Comparison of ENCODE assay signal across 23 cellular contexts in genomic region chr10:93299606-93300353, GRCh38.
A peak's percentile ranks its signal among the peaks of the same experiment; 100 is the strongest.
DNase-seq lines count a peak whose midpoint lies in the region; ATAC-seq and TF ChIP-seq lines count a peak whose summit lies in the region.
"Had no signal": no experiment of that assay in that cellular context is flagged by ENCODE, and none has a peak within 500 bp of the region (broad histone marks: within the 10 kb centered on the region; RNA-seq: fewer than 3 reads in every experiment).

No MANE protein-coding gene starts in this region.

- TF ChIP-seq CTCF in AG09309 (IDR thresholded peaks at IDR 0.05; ENCODE audit: control insufficient read depth, insufficient read depth, low read depth, low read length, missing control alignments) (no peak), endodermal cell (conservative IDR thresholded peaks at IDR 0.05) (no peak), neural cell (IDR thresholded peaks at IDR 0.05; ENCODE audit: poor library complexity, severe bottlenecking) (no peak), Calu3 (IDR thresholded peaks at IDR 0.05; ENCODE audit: unreplicated experiment) (no peak), gastroesophageal sphincter (IDR thresholded peaks at IDR 0.05) (no peak)

- H3K27me3 ChIP-seq in SJCRH30 (no peaks in the 10 kb centered on the region), endodermal cell (ENCODE audit: control insufficient read depth, insufficient read depth, low read length, poor library complexity, severe bottlenecking) (no peaks in the 10 kb centered on the region), neural cell (ENCODE audit: insufficient read depth, low read depth, low read length) (no peaks in the 10 kb centered on the region), gastroesophageal sphincter (no peaks in the 10 kb centered on the region)
- H3K27me3 ChIP-seq: spleen, stomach, upper lobe of right lung had no signal

- no peak overlapping the region for H2AFZ ChIP-seq in neural cell (ENCODE audit: low read depth, low read length)

- H3K9me3 ChIP-seq in SJCRH30 (replicated peaks) (no peaks in the 10 kb centered on the region), endodermal cell (ENCODE audit: control insufficient read depth, low read length) (peaks cover 25% of the 10 kb centered on the region), neural cell (ENCODE audit: low read length) (no peaks in the 10 kb centered on the region), gastroesophageal sphincter (no peaks in the 10 kb centered on the region)
- H3K9me3 ChIP-seq: spleen, stomach, upper lobe of right lung had no signal

- H3K36me3 Mint-ChIP-seq in endodermal cell (ENCODE audit: low read depth) (peaks cover 58% of the 10 kb centered on the region), Calu3 (ENCODE audit: insufficient read depth, unreplicated experiment) (peaks cover 18% of the 10 kb centered on the region)
- no peaks in the 10 kb centered on the region for H3K36me3 Mint-ChIP-seq in activated T-cell treated with anti-CD3 and anti-CD28 coated beads, Interleukin-2, amount 50 U/mL, for 72 hours (ENCODE audit: insufficient read depth in 2 of 2)
- H3K36me3 Mint-ChIP-seq: activated CD8-positive, alpha-beta memory T cell treated with anti-CD3 and anti-CD28 coated beads, Interleukin-2, amount 10 ng/mL, durations not matched to agents 7 days and 5 days; activated naive CD8-positive, alpha-beta T cell treated with anti-CD3 and anti-CD28 coated beads for 36 hours had no signal

- H3K4me2 ChIP-seq in neural cell (ENCODE audit: low read length), result no peak overlapping the region

- H3K4me1 Mint-ChIP-seq in endodermal cell (peaks cover 21% of the 10 kb centered on the region), Calu3 (ENCODE audit: low read depth, unreplicated experiment) (no peaks in the 10 kb centered on the region)
- H3K4me1 Mint-ChIP-seq in activated T-cell treated with anti-CD3 and anti-CD28 coated beads, Interleukin-2, amount 50 U/mL, for 72 hours (ENCODE audit: low read depth), result no peaks in the 10 kb centered on the region
- H3K4me1 Mint-ChIP-seq: activated CD8-positive, alpha-beta memory T cell treated with anti-CD3 and anti-CD28 coated beads, Interleukin-2, amount 10 ng/mL, durations not matched to agents 7 days and 5 days; activated naive CD8-positive, alpha-beta T cell treated with anti-CD3 and anti-CD28 coated beads for 36 hours had no signal

- H3K27ac Mint-ChIP-seq in endodermal cell, result peak overlapping the region; percentile 45
- H3K27ac Mint-ChIP-seq in Calu3 (ENCODE audit: unreplicated experiment), result no peak overlapping the region
- H3K27ac Mint-ChIP-seq in activated T-cell treated with anti-CD3 and anti-CD28 coated beads, Interleukin-2, amount 50 U/mL, for 72 hours, result no peak overlapping the region
- H3K27ac Mint-ChIP-seq: activated CD8-positive, alpha-beta memory T cell treated with anti-CD3 and anti-CD28 coated beads, Interleukin-2, amount 10 ng/mL, durations not matched to agents 7 days and 5 days; activated naive CD8-positive, alpha-beta T cell treated with anti-CD3 and anti-CD28 coated beads for 36 hours; activated T-helper 2 cell treated with anti-CD3 and anti-CD28 coated beads, Interferon-gamma antibody, Interleukin-2, Interleukin-4, amounts not matched to agents 10 μg/mL and 5 μg/mL and 100 μg/mL, durations not matched to agents 14 hours and 24 hours and 36 hours had no signal

- no TSS peak for BruUV-seq in Calu3 (replicated peaks; lab: Mats Ljungman, UMichigan)

- H3K4me3 ChIP-seq in AG09309 (ENCODE audit: control insufficient read depth, low read depth, low read length) (no peak overlapping the region), SJCRH30 (peak overlapping the region; percentile 43), endodermal cell (ENCODE audit: low read length) (no peak overlapping the region), neural cell (ENCODE audit: low read length) (peak overlapping the region; percentile 22), gastroesophageal sphincter (no peak overlapping the region)
- H3K4me3 ChIP-seq: spleen, upper lobe of right lung had no signal

- no peak for TF ChIP-seq RAD21 in neural cell (conservative IDR thresholded peaks at IDR 0.05)

- TF ChIP-seq POLR2A in gastroesophageal sphincter (IDR thresholded peaks at IDR 0.05), result no peak

- no peaks in the 10 kb centered on the region for H4K20me1 ChIP-seq in neural cell (ENCODE audit: insufficient read depth)

- H3K27ac ChIP-seq in SJCRH30 (no peak overlapping the region), endodermal cell (ENCODE audit: low read depth, low read length) (no peak overlapping the region), neural cell (ENCODE audit: low read length) (no peak overlapping the region), gastroesophageal sphincter (no peak overlapping the region)
- H3K27ac ChIP-seq: spleen, stomach, upper lobe of right lung had no signal

- intact Hi-C loops in Calu3 (cut with micrococcal nuclease; ENCODE audit: unreplicated experiment), result no loop called here

- H3K9me3 Mint-ChIP-seq in endodermal cell (peaks cover 21% of the 10 kb centered on the region), Calu3 (ENCODE audit: low read depth, unreplicated experiment) (no peaks in the 10 kb centered on the region)
- H3K9me3 Mint-ChIP-seq in activated T-cell treated with anti-CD3 and anti-CD28 coated beads, Interleukin-2, amount 50 U/mL, for 72 hours, result no peaks in the 10 kb centered on the region
- H3K9me3 Mint-ChIP-seq: activated naive CD8-positive, alpha-beta T cell treated with anti-CD3 and anti-CD28 coated beads for 36 hours; activated T-helper 2 cell treated with anti-CD3 and anti-CD28 coated beads, Interferon-gamma antibody, Interleukin-2, Interleukin-4, amounts not matched to agents 10 μg/mL and 5 μg/mL and 100 μg/mL, durations not matched to agents 14 hours and 24 hours and 36 hours had no signal

- no peaks in the 10 kb centered on the region for H3F3A ChIP-seq in neural cell (ENCODE audit: insufficient read depth, low read length, poor library complexity, severe bottlenecking)

- WGBS in endodermal cell (ENCODE audit: insufficient coverage in 1 of 2, insufficient read length in 1 of 2), 2 experiments, result 87 to 93% methylated on average over 15 to 19 of the region's 19 CpGs
- 41 to 46% methylated on average over 17 to 19 of the region's 19 CpGs for WGBS in gastroesophageal sphincter (ENCODE audit: low coverage in 1 of 2), 2 donors

- no peaks in the 10 kb centered on the region for H3K36me3 ChIP-seq in SJCRH30
- H3K36me3 ChIP-seq in endodermal cell (ENCODE audit: control insufficient read depth, insufficient read depth, low read length), result peaks cover 25% of the 10 kb centered on the region
- no peaks in the 10 kb centered on the region for H3K36me3 ChIP-seq in neural cell (ENCODE audit: insufficient read depth, low read length)
- H3K36me3 ChIP-seq in gastroesophageal sphincter, result peaks cover 0 to 5% of the 10 kb centered on the region in 2 donors
- H3K36me3 ChIP-seq: spleen, upper lobe of right lung had no signal

- H3K4me1 ChIP-seq in SJCRH30 (no peaks in the 10 kb centered on the region), endodermal cell (ENCODE audit: control insufficient read depth, insufficient read depth, low read length) (no peaks in the 10 kb centered on the region), gastroesophageal sphincter (no peaks in the 10 kb centered on the region)
- H3K4me1 ChIP-seq: spleen, upper lobe of right lung had no signal

- H3K27me3 Mint-ChIP-seq in endodermal cell (ENCODE audit: insufficient read depth), result no peaks in the 10 kb centered on the region
- H3K27me3 Mint-ChIP-seq in Calu3 (ENCODE audit: unreplicated experiment), result no peaks in the 10 kb centered on the region
- no peaks in the 10 kb centered on the region for H3K27me3 Mint-ChIP-seq in activated T-cell treated with anti-CD3 and anti-CD28 coated beads, Interleukin-2, amount 50 U/mL, for 72 hours (ENCODE audit: low read depth)
- H3K27me3 Mint-ChIP-seq: activated naive CD8-positive, alpha-beta T cell treated with anti-CD3 and anti-CD28 coated beads for 36 hours had no signal

- ATAC-seq in gastroesophageal sphincter (no peak), HG03565 (IDR thresholded peaks at IDR 0.05; ENCODE audit: unreplicated experiment) (no peak)
- ATAC-seq in activated T-cell treated with anti-CD3 and anti-CD28 coated beads, Interleukin-2, amount 50 U/mL, for 72 hours (replicated peaks in 1 of 2), result no peak
- ATAC-seq: activated CD8-positive, alpha-beta memory T cell treated with anti-CD3 and anti-CD28 coated beads, Interleukin-2, amount 10 ng/mL, durations not matched to agents 7 days and 5 days; upper lobe of right lung had no signal

- no peak overlapping the region for H3K9ac ChIP-seq in endodermal cell (ENCODE audit: extremely low read depth, low read length, poor library complexity, severe bottlenecking)
- H3K9ac ChIP-seq in neural cell (ENCODE audit: low read length), result no peak overlapping the region

- H3K79me2 ChIP-seq in neural cell (replicated peaks; ENCODE audit: insufficient read depth, low read length), result no peaks in the 10 kb centered on the region

- peak; percentile 37 for DNase-seq in AG09309 (ENCODE audit: low read depth)
- no peak for DNase-seq in SJCRH30
- DNase-seq in endodermal cell, result no peak
- no peak for DNase-seq in Calu3
- DNase-seq in activated T-cell treated with anti-CD3 and anti-CD28 coated beads, Interleukin-2, amount 50 U/mL, for 72 hours, result no peak
- DNase-seq: activated CD4-positive, alpha-beta T cell treated with anti-CD3 and anti-CD28 coated beads for 48 hours; activated CD8-positive, alpha-beta memory T cell treated with anti-CD3 and anti-CD28 coated beads, Interleukin-2, amount 10 ng/mL, durations not matched to agents 7 days and 5 days; activated naive CD8-positive, alpha-beta T cell treated with anti-CD3 and anti-CD28 coated beads for 36 hours; C1 segment of cervical spinal cord; dermis blood vessel endothelial cell; MM.1S; NCI-H1694 treated with DMSO at 0.1 percent for 48 hours; OCI-M1; Right ventricle myocardium superior; spleen; stimulated activated CD4-positive, alpha-beta T cell treated with anti-CD3 and anti-CD28 coated beads, Interleukin-4, amount 100 ng/mL, for 4 hours; stomach; T-helper 1 cell; upper lobe of right lung had no signal

- H3K9me2 ChIP-seq in neural cell (ENCODE audit: insufficient read depth, low read length), result no peaks in the 10 kb centered on the region

- no peak overlapping the region for H3K4me3 Mint-ChIP-seq in endodermal cell
- no peak overlapping the region for H3K4me3 Mint-ChIP-seq in Calu3 (ENCODE audit: low read depth, unreplicated experiment)
- H3K4me3 Mint-ChIP-seq in activated T-cell treated with anti-CD3 and anti-CD28 coated beads, Interleukin-2, amount 50 U/mL, for 72 hours, result no peak overlapping the region
- H3K4me3 Mint-ChIP-seq: activated CD8-positive, alpha-beta memory T cell treated with anti-CD3 and anti-CD28 coated beads, Interleukin-2, amount 10 ng/mL, durations not matched to agents 7 days and 5 days; activated naive CD8-positive, alpha-beta T cell treated with anti-CD3 and anti-CD28 coated beads for 36 hours had no signal

- CTCF ChIA-PET in Calu3 (lab: Charles Lee), result interaction anchor here (0.6 kb wide), 1 partner anchor 18 kb away, joined by 6 read pairs; no protein-coding TSS in a partner anchor

- TF ChIP-seq EP300 in neural cell (conservative IDR thresholded peaks at IDR 0.05; ENCODE audit: poor library complexity, severe bottlenecking), result no peak
- TF ChIP-seq EP300 in gastroesophageal sphincter (IDR thresholded peaks at IDR 0.05), result no peak

TF ChIP-seq in neural cell, 6 proteins besides CTCF, POLR2A, EP300 and RAD21 (continues in another document):
- TF ChIP-seq POLR2AphosphoS5 (IDR thresholded peaks at IDR 0.05), result no peak
- no peak for TF ChIP-seq EZH2 (IDR thresholded peaks at IDR 0.05; ENCODE audit: borderline replicate concordance, insufficient read depth, low read length, poor library complexity, severe bottlenecking)

Comparison
In these comparisons a context has a peak if more than half of its experiments do, and no peak if none do; other contexts are left out.
1. H3K4me3 ChIP-seq: peak in SJCRH30 (single experiment) and neural cell (single experiment); none in AG09309 (single experiment), endodermal cell (single experiment) and gastroesophageal sphincter (0 of 2).